11 cellular contexts compared by ENCODE assay signal in the genomic region with DNA sequence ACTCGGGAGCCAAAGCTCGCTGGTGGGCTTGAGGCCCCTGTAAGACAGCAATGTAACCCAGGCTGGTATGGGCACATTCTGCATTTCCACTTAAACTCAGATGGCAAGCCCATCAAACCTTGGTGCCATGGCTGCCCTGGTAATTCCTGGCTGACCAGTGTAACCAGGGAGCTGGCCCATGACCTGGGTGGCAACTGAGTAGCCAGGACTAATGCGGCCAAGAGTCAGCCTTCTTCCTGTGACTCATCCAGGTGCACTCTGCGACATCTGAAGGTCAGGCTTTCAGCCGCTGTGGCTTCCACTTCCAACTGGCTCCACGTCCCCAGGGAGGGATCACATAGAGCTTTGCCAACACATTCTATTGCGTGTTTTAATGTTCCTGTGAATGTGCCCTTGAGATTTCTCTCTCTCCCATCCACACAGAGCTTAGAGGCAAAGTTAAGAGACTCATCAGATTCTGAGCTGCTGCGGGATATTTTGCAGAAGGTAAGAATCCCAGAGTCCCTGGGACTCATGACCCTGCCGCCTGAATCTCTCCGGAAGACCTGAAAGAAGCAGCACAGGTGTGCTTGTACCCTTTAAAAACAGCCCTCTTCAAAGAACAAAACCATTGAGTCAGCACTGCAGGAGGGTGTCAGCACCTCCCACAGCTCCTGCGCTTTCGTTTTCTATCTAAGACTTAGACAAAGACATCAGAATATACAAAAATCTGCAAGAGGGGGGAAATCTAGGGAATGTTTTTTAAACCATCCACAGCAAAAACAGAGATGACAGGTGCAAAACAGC. TPM values are rescaled to one million over a fixed set of nuclear protein-coding genes. Genes with fewer than 3 reads are reported as not detected.
"Had no signal": no experiment of that assay in that cellular context is flagged by ENCODE, and none has a peak within 500 bp of the region (broad histone marks: within the 10 kb centered on the region; RNA-seq: fewer than 3 reads in every experiment).

No MANE protein-coding gene starts in this region.

RNA-seq across cellular contexts. Expression of a gene that starts 14.9 kb away (rescaled TPM):
- total RNA-seq: adrenal gland, astrocyte, dermis microvascular lymphatic vessel endothelial cell, esophagus squamous epithelium, fibroblast of villous mesenchyme, hepatocyte, lower lobe of right lung, sigmoid colon, suprapubic skin, transverse colon, uterus had no signal

RNA-seq across cellular contexts. Expression of a gene that starts 55.2 kb away (rescaled TPM):
- total RNA-seq: adrenal gland, astrocyte, dermis microvascular lymphatic vessel endothelial cell, esophagus squamous epithelium, fibroblast of villous mesenchyme, hepatocyte, lower lobe of right lung, sigmoid colon, suprapubic skin, transverse colon, uterus had no signal

RNA-seq across cellular contexts. Expression of a gene that starts 59.9 kb away (rescaled TPM):
- total RNA-seq: adrenal gland, astrocyte, dermis microvascular lymphatic vessel endothelial cell, esophagus squamous epithelium, fibroblast of villous mesenchyme, hepatocyte, lower lobe of right lung, sigmoid colon, suprapubic skin, transverse colon, uterus had no signal
